In genomic region chr20:47854687-47855212, GRCh38 we compare ENCODE assay signal across 8 cellular contexts.
DNase-seq lines count a peak whose midpoint lies in the region; ATAC-seq and TF ChIP-seq lines count a peak whose summit lies in the region.

No MANE protein-coding gene starts in this region.

- DNase-seq in CD1c-positive myeloid dendritic cell (ENCODE audit: extremely low spot score) (peak; percentile 21), HEK293T (ENCODE audit: extremely low spot score) (peak; percentile 53), RPMI8226 (peak; percentile 57), iPS DF 19.7 (ENCODE audit: low read depth, low spot score) (peak; percentile 54), putamen (ENCODE audit: low spot score) (no peak)

- ATAC-seq in HG02610 (IDR thresholded peaks at IDR 0.05; ENCODE audit: unreplicated experiment) = no peak
- ATAC-seq in HG02588 (IDR thresholded peaks at IDR 0.05; ENCODE audit: unreplicated experiment) = no peak
- no peak for ATAC-seq in GM21515 (IDR thresholded peaks at IDR 0.05; ENCODE audit: unreplicated experiment)

- CTCF ChIA-PET in HEK293T (lab: Yijun Ruan, JAX) = interaction anchor here (0.8 kb wide), 2 partner anchors 441 to 766 kb away, joined by 3 to 5 read pairs; no protein-coding TSS in a partner anchor

- POLR2A ChIA-PET in HEK293T (lab: Yijun Ruan, JAX) = no interaction called here

TF ChIP-seq in HEK293T, 16 proteins besides CTCF, POLR2A, EP300 and RAD21:
- TF ChIP-seq TARDBP (IDR thresholded peaks at IDR 0.05) = no peak
- no peak for TF ChIP-seq HDGF (IDR thresholded peaks at IDR 0.05; ENCODE audit: borderline replicate concordance)
- no peak for TF ChIP-seq FOXK2 (IDR thresholded peaks at IDR 0.05)
- no peak for TF ChIP-seq BHLHE40 (IDR thresholded peaks at IDR 0.05; ENCODE audit: borderline replicate concordance)
- no peak for TF ChIP-seq ELF4 (IDR thresholded peaks at IDR 0.05)
- no peak for TF ChIP-seq NFRKB (IDR thresholded peaks at IDR 0.05)
- TF ChIP-seq LEF1 (IDR thresholded peaks at IDR 0.05; ENCODE audit: borderline replicate concordance) = no peak
- TF ChIP-seq FOXA1 (IDR thresholded peaks at IDR 0.05) = no peak
- no peak for TF ChIP-seq SP1 (IDR thresholded peaks at IDR 0.05)
- TF ChIP-seq L3MBTL2 (conservative IDR thresholded peaks at IDR 0.05) = no peak
- TF ChIP-seq FOXM1 (IDR thresholded peaks at IDR 0.05; ENCODE audit: borderline replicate concordance) = no peak
- no peak for TF ChIP-seq ZNF384 (IDR thresholded peaks at IDR 0.05)
- TF ChIP-seq SUZ12 (IDR thresholded peaks at IDR 0.05) = no peak
- TF ChIP-seq PKNOX1 (IDR thresholded peaks at IDR 0.05) = no peak; the same call in 1 of the 2 replicates
- no peak for TF ChIP-seq CTBP1 (IDR thresholded peaks at IDR 0.05; ENCODE audit: borderline replicate concordance)
- no peak for TF ChIP-seq ARNT (IDR thresholded peaks at IDR 0.05)
